Comparison of ENCODE assay signal across 9 cellular contexts in genomic region chr4:72505314-72505744, GRCh38.
A peak's percentile ranks its signal among the peaks of the same experiment; 100 is the strongest.
DNase-seq lines count a peak whose midpoint lies in the region; ATAC-seq and TF ChIP-seq lines count a peak whose summit lies in the region.
"Had no signal": no experiment of that assay in that cellular context is flagged by ENCODE, and none has a peak within 500 bp of the region (broad histone marks: within the 10 kb centered on the region; RNA-seq: fewer than 3 reads in every experiment).

No MANE protein-coding gene starts in this region.

- no peak overlapping the region for H3K27ac ChIP-seq in mammary epithelial cell (ENCODE audit: insufficient read depth, low read depth, low read length)
- H3K27ac ChIP-seq: epithelial cell of prostate had no signal

- ATAC-seq in HG02759 (IDR thresholded peaks at IDR 0.05; ENCODE audit: unreplicated experiment) = peak; percentile 89
- ATAC-seq in left lobe of liver = peak; percentile 96
- ATAC-seq in GM19324 (IDR thresholded peaks at IDR 0.05; ENCODE audit: low FRiP score, unreplicated experiment) = no peak

- H3K36me3 ChIP-seq in mammary epithelial cell (ENCODE audit: insufficient read depth, low read length) = no peaks in the 10 kb centered on the region

- H4K20me1 ChIP-seq in mammary epithelial cell (ENCODE audit: insufficient read depth, low read length) = no peaks in the 10 kb centered on the region

- H3K27me3 ChIP-seq in mammary epithelial cell (ENCODE audit: insufficient read depth, low read length) = peaks cover 2% of the 10 kb centered on the region

- H3K9ac ChIP-seq in mammary epithelial cell (ENCODE audit: insufficient read depth, low read length) = no peak overlapping the region

- H3K4me3 ChIP-seq in GM12865 (ENCODE audit: low read depth, low read length) = no peak overlapping the region
- no peak overlapping the region for H3K4me3 ChIP-seq in mammary epithelial cell (replicated peaks in 1 of 3; ENCODE audit: insufficient read depth in 1 of 3, low read depth in 2 of 3, low read length in 3 of 3)

- BruUV-seq in mammary epithelial cell (replicated peaks; lab: Mats Ljungman, UMichigan) = no TSS peak

- 0% methylated on average over 3 of the region's 3 CpGs for WGBS in mammary epithelial cell (ENCODE audit: low coverage, missing lambda C conversion rate)

- no peaks in the 10 kb centered on the region for H3K4me1 ChIP-seq in mammary epithelial cell (ENCODE audit: insufficient read depth, low read length)

- CTCF ChIA-PET in mammary epithelial cell (lab: Charles Lee; ENCODE audit: low non-redundant PET) = interaction anchor here (0.5 kb wide), 1 partner anchor 62 kb away, joined by 3 read pairs; no protein-coding TSS in a partner anchor

- in situ Hi-C loops in mammary epithelial cell (cut with MboI; ENCODE audit: low sequenced_read_pairs in 2 of 2) = loop anchor here (10.0 to 25.0 kb wide), 4 partner anchors 379 to 519 kb away; no protein-coding TSS in a partner anchor

- intact Hi-C loops in mammary epithelial cell (cut with micrococcal nuclease) = loop anchor here (1.0 to 5.0 kb wide), 4 partner anchors 197 to 516 kb away; no protein-coding TSS in a partner anchor

- H3K9me3 ChIP-seq in mammary epithelial cell (replicated peaks; ENCODE audit: insufficient read depth, low read length) = no peaks in the 10 kb centered on the region

- H3K79me2 ChIP-seq in mammary epithelial cell (ENCODE audit: insufficient read depth, low read length) = no peaks in the 10 kb centered on the region

- dilution Hi-C loops in mammary epithelial cell (cut with HindIII; ENCODE audit: low sequenced_read_pairs) = no loop called here

- H3K4me2 ChIP-seq in mammary epithelial cell (ENCODE audit: insufficient read depth, low read depth, low read length) = no peak overlapping the region

- TF ChIP-seq CTCF in GM12865 (IDR thresholded peaks at IDR 0.05; ENCODE audit: insufficient read depth, low read depth, low read length, missing control alignments) (peak; percentile 60), mammary epithelial cell (conservative IDR thresholded peaks at IDR 0.05 in 1 of 2, IDR thresholded peaks at IDR 0.05 in 1 of 2; ENCODE audit: extremely low read depth in 1 of 2, insufficient read depth in 1 of 2, low read depth in 1 of 2, low read length in 2 of 2) (peak; percentile 55 to 86)

- H2AFZ ChIP-seq in mammary epithelial cell (ENCODE audit: low read depth, low read length) = no peak overlapping the region

- DNase-seq in A172 (ENCODE audit: low spot score) = peak; percentile 1
- DNase-seq in GM12865 (ENCODE audit: low read depth) = peak; percentile 41
- DNase-seq in NCI-H2081 treated with DMSO at 0.1 percent for 48 hours (lab: John Stamatoyannopoulos, UW) = peak; percentile 11
- peak; percentile 25 for DNase-seq in mammary epithelial cell
- DNase-seq in left lobe of liver (ENCODE audit: low spot score) = no peak
- no peak for DNase-seq in mesenteric fat pad (ENCODE audit: low spot score)

Comparison
In these comparisons a context has a peak if more than half of its experiments do, and no peak if none do; other contexts are left out.
1. DNase-seq: peak in A172 (single experiment), GM12865 (single experiment), NCI-H2081 treated with DMSO at 0.1 percent for 48 hours (single experiment) and mammary epithelial cell (single experiment); none in left lobe of liver (single experiment) and mesenteric fat pad (single experiment).